Comparison of ENCODE assay signal across 17 cellular contexts in genomic region chr13:110316196-110316595, GRCh38. TPM values are rescaled to one million over a fixed set of nuclear protein-coding genes. Genes with fewer than 3 reads are reported as not detected.
"Had no signal": no experiment of that assay in that cellular context is flagged by ENCODE, and none has a peak within 500 bp of the region (broad histone marks: within the 10 kb centered on the region; RNA-seq: fewer than 3 reads in every experiment).

No MANE protein-coding gene starts in this region.

- ATAC-seq: activated CD4-positive, CD25-positive, alpha-beta regulatory T cell treated with anti-CD3 and anti-CD28 coated beads, Interleukin-2, amount 50 U/mL, for 24 hours; activated CD8-positive, alpha-beta memory T cell treated with anti-CD3 and anti-CD28 coated beads, Interleukin-2, amount 10 ng/mL, durations not matched to agents 7 days and 5 days; gastrocnemius medialis; naive thymus-derived CD8-positive, alpha-beta T cell; stimulated activated naive CD8-positive, alpha-beta T cell treated with anti-CD3 and anti-CD28 coated beads, Interleukin-15, amount 100 ng/mL, for 72 hours had no signal

- DNase-seq: activated CD4-positive, alpha-beta T cell treated with anti-CD3 and anti-CD28 coated beads, Interleukin-2, amount 50 U/mL, for 48 hours; activated CD8-positive, alpha-beta memory T cell treated with anti-CD3 and anti-CD28 coated beads, Interleukin-2, amount 10 ng/mL, durations not matched to agents 7 days and 5 days; activated effector memory CD4-positive, alpha-beta T cell treated with Interleukin-2 at 50 U/mL for 16 hours; activated T-cell treated with anti-CD3 and anti-CD28 coated beads, Interleukin-2, amount 50 U/mL, for 24 hours; amygdala; gastrocnemius medialis; naive thymus-derived CD8-positive, alpha-beta T cell; nucleus accumbens; stimulated activated CD4-positive, alpha-beta T cell treated with anti-CD3 and anti-CD28 coated beads, Interleukin-4, amount 100 ng/mL, for 1 hour; stimulated activated CD8-positive, alpha-beta memory T cell treated with anti-CD3 and anti-CD28 coated beads, Interleukin-4, amount 100 ng/mL, for 48 hours; stimulated activated naive CD8-positive, alpha-beta T cell treated with anti-CD3 and anti-CD28 coated beads, Interleukin-15, amount 100 ng/mL, for 72 hours; T-helper 2 cell had no signal

- H3K27ac ChIP-seq: breast epithelium, hepatocyte, prostate gland had no signal

- H3K9me3 ChIP-seq: breast epithelium, gastrocnemius medialis, prostate gland, tibial nerve had no signal

- H3K27me3 ChIP-seq: breast epithelium, gastrocnemius medialis, hepatocyte, tibial nerve had no signal

- H3K4me3 ChIP-seq: breast epithelium, gastrocnemius medialis, hepatocyte, prostate gland, tibial nerve had no signal

- H3K36me3 ChIP-seq: breast epithelium, gastrocnemius medialis, prostate gland had no signal

- H3K4me1 ChIP-seq: breast epithelium, prostate gland had no signal

RNA-seq across cellular contexts. Expression of gene COL4A2, which starts 9.1 kb away (rescaled TPM):
- total RNA-seq: activated CD8-positive, alpha-beta memory T cell treated with anti-CD3 and anti-CD28 coated beads, Interleukin-2, amount 10 ng/mL, durations not matched to agents 7 days and 5 days; naive thymus-derived CD8-positive, alpha-beta T cell had no signal
- polyA plus RNA-seq: naive thymus-derived CD8-positive, alpha-beta T cell had no signal

RNA-seq across cellular contexts. Expression of gene COL4A1, which starts 9.2 kb away (rescaled TPM):
- total RNA-seq: activated CD8-positive, alpha-beta memory T cell treated with anti-CD3 and anti-CD28 coated beads, Interleukin-2, amount 10 ng/mL, durations not matched to agents 7 days and 5 days; naive thymus-derived CD8-positive, alpha-beta T cell had no signal
- polyA plus RNA-seq: naive thymus-derived CD8-positive, alpha-beta T cell had no signal
